Comparison of ENCODE assay signal across 24 cellular contexts in genomic region chr9:89870207-89870606, GRCh38.
"Had no signal": no experiment of that assay in that cellular context is flagged by ENCODE, and none has a peak within 500 bp of the region (broad histone marks: within the 10 kb centered on the region; RNA-seq: fewer than 3 reads in every experiment).

No MANE protein-coding gene starts in this region.

- H3K9ac ChIP-seq: parathyroid adenoma had no signal

- H3K36me3 ChIP-seq: breast epithelium, heart right ventricle, neutrophil, thyroid gland had no signal

- H3K36me3 Mint-ChIP-seq: activated naive CD8-positive, alpha-beta T cell treated with anti-CD3 and anti-CD28 coated beads for 36 hours; natural killer cell; WTC11 had no signal

- H3K4me1 ChIP-seq: breast epithelium had no signal

- H3K4me1 Mint-ChIP-seq: activated CD4-positive, alpha-beta T cell treated with anti-CD3 and anti-CD28 coated beads for 36 hours; activated naive CD8-positive, alpha-beta T cell treated with anti-CD3 and anti-CD28 coated beads for 36 hours; natural killer cell; WTC11 had no signal

- H2AFZ ChIP-seq: parathyroid adenoma had no signal

- H3K4me3 Mint-ChIP-seq: activated CD4-positive, alpha-beta T cell treated with anti-CD3 and anti-CD28 coated beads for 36 hours; activated naive CD8-positive, alpha-beta T cell treated with anti-CD3 and anti-CD28 coated beads for 36 hours; activated T-cell treated with anti-CD3 and anti-CD28 coated beads, Interleukin-2, amount 50 U/mL, for 4 hours; natural killer cell; WTC11 had no signal

- H3K27ac Mint-ChIP-seq: activated CD4-positive, alpha-beta T cell treated with anti-CD3 and anti-CD28 coated beads for 36 hours; activated naive CD8-positive, alpha-beta T cell treated with anti-CD3 and anti-CD28 coated beads for 36 hours; activated T-helper 2 cell treated with anti-CD3 and anti-CD28 coated beads, Interferon-gamma antibody, Interleukin-2, Interleukin-4, amounts not matched to agents 10 μg/mL and 5 μg/mL and 100 μg/mL, durations not matched to agents 14 hours and 24 hours and 36 hours; natural killer cell; WTC11 had no signal

- H3K27me3 ChIP-seq: breast epithelium, heart right ventricle, neutrophil, thyroid gland had no signal

- H3K9me3 ChIP-seq: breast epithelium, heart right ventricle, neutrophil, thyroid gland had no signal

- DNase-seq: activated CD4-positive, alpha-beta T cell treated with anti-CD3 and anti-CD28 coated beads for 36 hours; activated CD4-positive, alpha-beta T cell treated with anti-CD3 and anti-CD28 coated beads, Interleukin-2, amount 50 U/mL, for 4 hours; activated CD8-positive, alpha-beta memory T cell treated with anti-CD3 and anti-CD28 coated beads, Interleukin-2, amount 50 U/mL, for 48 hours; activated naive CD4-positive, alpha-beta T cell treated with Interleukin-2 at 50 U/mL for 16 hours; activated naive CD8-positive, alpha-beta T cell treated with anti-CD3 and anti-CD28 coated beads for 36 hours; activated T-cell treated with anti-CD3 and anti-CD28 coated beads, Interleukin-2, amount 50 U/mL, for 4 hours; amniotic stem cell; heart right ventricle; kidney; midbrain; natural killer cell; retina; stimulated activated CD4-positive, alpha-beta T cell treated with anti-CD3 and anti-CD28 coated beads, Interleukin-4, amount 100 ng/mL, for 24 hours; stimulated activated naive CD4-positive, alpha-beta T cell treated with Interleukin-2 at 50 U/mL for 16 hours; T-helper 1 cell; thyroid gland had no signal

- H3K79me2 ChIP-seq: parathyroid adenoma had no signal

- H3K27ac ChIP-seq: breast epithelium, coronary artery, epithelial cell of prostate, neutrophil, parathyroid adenoma, thyroid gland had no signal

- H3K9me3 Mint-ChIP-seq: activated naive CD8-positive, alpha-beta T cell treated with anti-CD3 and anti-CD28 coated beads for 36 hours; activated T-cell treated with anti-CD3 and anti-CD28 coated beads, Interleukin-2, amount 50 U/mL, for 4 hours; activated T-helper 2 cell treated with anti-CD3 and anti-CD28 coated beads, Interferon-gamma antibody, Interleukin-2, Interleukin-4, amounts not matched to agents 10 μg/mL and 5 μg/mL and 100 μg/mL, durations not matched to agents 14 hours and 24 hours and 36 hours; natural killer cell; WTC11 had no signal

- H3K4me3 ChIP-seq: breast epithelium, coronary artery, heart right ventricle, thyroid gland had no signal

- H3K27me3 Mint-ChIP-seq: activated CD4-positive, alpha-beta T cell treated with anti-CD3 and anti-CD28 coated beads for 36 hours; activated naive CD8-positive, alpha-beta T cell treated with anti-CD3 and anti-CD28 coated beads for 36 hours had no signal

- ATAC-seq: activated CD4-positive, alpha-beta T cell treated with anti-CD3 and anti-CD28 coated beads for 36 hours; activated T-cell treated with anti-CD3 and anti-CD28 coated beads, Interleukin-2, amount 50 U/mL, for 4 hours; heart right ventricle; left lobe of liver; natural killer cell; WTC11 had no signal
